ENCODE assay signal across 19 cellular contexts in genomic region chr1:40799351-40799867, GRCh38. TPM values are rescaled to one million over a fixed set of nuclear protein-coding genes. Genes with fewer than 3 reads are reported as not detected.
A peak's percentile ranks its signal among the peaks of the same experiment; 100 is the strongest.
DNase-seq lines count a peak whose midpoint lies in the region; ATAC-seq and TF ChIP-seq lines count a peak whose summit lies in the region.
"Had no signal": no experiment of that assay in that cellular context is flagged by ENCODE, and none has a peak within 500 bp of the region (broad histone marks: within the 10 kb centered on the region; RNA-seq: fewer than 3 reads in every experiment).

No MANE protein-coding gene starts in this region.

- H4K5ac ChIP-seq in IMR-90 (ENCODE audit: low read depth, low read length) = no peak overlapping the region

- dilution Hi-C loops in IMR-90 (cut with HindIII; ENCODE audit: low sequenced_read_pairs, unreplicated experiment) = no loop called here

- H3K4me3 ChIP-seq in IMR-90 (ENCODE audit: insufficient read depth, low read depth, low read length) = no peak overlapping the region
- no peak overlapping the region for H3K4me3 ChIP-seq in body of pancreas
- H3K4me3 ChIP-seq: cardiac muscle cell, thoracic aorta had no signal

- H2AK9ac ChIP-seq in IMR-90 (replicated peaks; ENCODE audit: low read depth, low read length, poor library complexity) = no peak overlapping the region

- H2AK5ac ChIP-seq in IMR-90 (ENCODE audit: low read depth, low read length) = no peak overlapping the region

- POLR2A ChIA-PET in IMR-90 (lab: Charles Lee; ENCODE audit: unreplicated experiment) = no interaction called here

- intact Hi-C loops in IMR-90 (cut with micrococcal nuclease) (no loop called here), body of pancreas (cut with DNase I) (no loop called here)

- TF ChIP-seq POLR2A in IMR-90 (IDR thresholded peaks at IDR 0.05; ENCODE audit: low read depth, low read length) = no peak
- no peak for TF ChIP-seq POLR2A in body of pancreas (IDR thresholded peaks at IDR 0.05)

- H3K36me3 ChIP-seq in IMR-90 (ENCODE audit: control insufficient read depth, insufficient read depth, low read length) (no peaks in the 10 kb centered on the region), body of pancreas (replicated peaks in 1 of 2; ENCODE audit: insufficient read depth in 1 of 2, low read depth in 2 of 2) (no peaks in the 10 kb centered on the region)
- H3K36me3 ChIP-seq: cardiac muscle cell, neutrophil, thoracic aorta had no signal

- no peak for TF ChIP-seq RAD21 in IMR-90 (IDR thresholded peaks at IDR 0.05; ENCODE audit: low read length)

- 27% methylated on average over 5 of the region's 9 CpGs; no CpG with 5 or more reads in 1 of the 2 experiments for WGBS in IMR-90 (ENCODE audit: extremely low coverage in 2 of 2, insufficient read length in 1 of 2), 2 experiments
- 25 to 41% methylated on average over 2 to 9 of the region's 9 CpGs for WGBS in body of pancreas, 2 donors

- no peak overlapping the region for H3K9ac ChIP-seq in IMR-90 (ENCODE audit: low read depth, low read length)

- no peak for ATAC-seq in IMR-90 (ENCODE audit: low read depth)
- ATAC-seq in body of pancreas = peak; percentile 51
- no peak for ATAC-seq in GM18520 (IDR thresholded peaks at IDR 0.05; ENCODE audit: unreplicated experiment)
- ATAC-seq: activated CD8-positive, alpha-beta T cell treated with anti-CD3 and anti-CD28 coated beads for 36 hours had no signal

- no peak overlapping the region for H2BK120ac ChIP-seq in IMR-90 (ENCODE audit: low read depth, low read length)

- H3K9me3 ChIP-seq in IMR-90 (ENCODE audit: control insufficient read depth, insufficient read depth, low read length) = no peaks in the 10 kb centered on the region
- no peaks in the 10 kb centered on the region for H3K9me3 ChIP-seq in body of pancreas
- H3K9me3 ChIP-seq: neutrophil, thoracic aorta had no signal

- no peak overlapping the region for H3K4me2 ChIP-seq in IMR-90 (ENCODE audit: low read depth, low read length)

- H4K91ac ChIP-seq in IMR-90 (ENCODE audit: insufficient read depth, low read depth, low read length) = no peak overlapping the region

- no peak overlapping the region for H3K56ac ChIP-seq in IMR-90 (ENCODE audit: extremely low read depth, insufficient read depth, low read length)

- peaks cover 23% of the 10 kb centered on the region for H3K27me3 ChIP-seq in IMR-90 (ENCODE audit: control insufficient read depth, insufficient read depth, low read length)
- H3K27me3 ChIP-seq in body of pancreas = no peaks in the 10 kb centered on the region
- H3K27me3 ChIP-seq in layer of hippocampus (ENCODE audit: control insufficient read depth, insufficient read depth, low read length) = no peaks in the 10 kb centered on the region
- H3K27me3 ChIP-seq: cardiac muscle cell had no signal

- H2BK5ac ChIP-seq in IMR-90 (ENCODE audit: low read depth, low read length, poor library complexity, severe bottlenecking) = no peak overlapping the region

- in situ Hi-C loops in IMR-90 (cut with MboI; ENCODE audit: low sequenced_read_pairs) = no loop called here

- H3K79me1 ChIP-seq in IMR-90 (ENCODE audit: low read depth in 1 of 2, low read length in 2 of 2) = no peaks in the 10 kb centered on the region

- no peaks in the 10 kb centered on the region for H4K20me1 ChIP-seq in IMR-90 (ENCODE audit: insufficient read depth, low read length)

- peaks cover 8% of the 10 kb centered on the region for H3K4me1 ChIP-seq in IMR-90 (ENCODE audit: control insufficient read depth, insufficient read depth, low read length)
- H3K4me1 ChIP-seq in body of pancreas = peaks cover 48% of the 10 kb centered on the region

- H2AFZ ChIP-seq in IMR-90 (replicated peaks; ENCODE audit: low read length, poor library complexity) = peak overlapping the region; percentile 33

- H3K9me1 ChIP-seq in IMR-90 (ENCODE audit: insufficient read depth, low read length) = no peaks in the 10 kb centered on the region

- H3K27ac ChIP-seq in IMR-90 (ENCODE audit: insufficient read depth, low read length) (no peak overlapping the region), body of pancreas (peak overlapping the region in 3 of 4 donors; percentile 56 to 78 (median 61)), layer of hippocampus (ENCODE audit: low read depth, low read length) (peak overlapping the region; percentile 59)
- H3K27ac ChIP-seq: cardiac muscle cell, neutrophil, RWPE1, thoracic aorta had no signal

- no peak overlapping the region for H2BK20ac ChIP-seq in IMR-90 (ENCODE audit: low read depth, low read length)

- no peak overlapping the region for H2BK15ac ChIP-seq in IMR-90 (ENCODE audit: low read depth, low read length)

- peak; percentile 32 for DNase-seq in IMR-90
- DNase-seq in body of pancreas = peak; percentile 58 to 78 (median 75)
- peak; percentile 23 for DNase-seq in renal cortical epithelial cell (ENCODE audit: low read depth)
- DNase-seq in NCI-H1417 treated with DMSO at 0.1 percent for 48 hours (lab: John Stamatoyannopoulos, UW) = no peak
- no peak for DNase-seq in cerebellar nuclear complex (lab: John Stamatoyannopoulos, UW)
- no peak for DNase-seq in epidermal melanocyte (ENCODE audit: insufficient read length, low spot score)
- DNase-seq: activated CD8-positive, alpha-beta T cell treated with anti-CD3 and anti-CD28 coated beads for 36 hours; activated effector memory CD4-positive, alpha-beta T cell treated with Interleukin-2 at 50 U/mL for 16 hours; HFFc6; hippocampal formation; MM.1S; NCI-H82; stimulated activated CD4-positive, alpha-beta T cell treated with anti-CD3 and anti-CD28 coated beads, Interleukin-15, amount 100 ng/mL, for 24 hours had no signal

- no TSS peak for BruUV-seq in IMR-90 (replicated peaks; lab: Mats Ljungman, UMichigan)

- CTCF ChIA-PET in IMR-90 (lab: Yijun Ruan, JAX) = no interaction called here

- H3K18ac ChIP-seq in IMR-90 (ENCODE audit: low read depth, low read length) = no peak overlapping the region

- no peak overlapping the region for H3K4ac ChIP-seq in IMR-90 (ENCODE audit: low read depth, low read length)

- TF ChIP-seq CTCF in IMR-90 (conservative IDR thresholded peaks at IDR 0.05; ENCODE audit: low read depth, low read length) = no peak
- TF ChIP-seq CTCF in body of pancreas (IDR thresholded peaks at IDR 0.05) = no peak

- H3K23ac ChIP-seq in IMR-90 (ENCODE audit: low read depth, low read length) = no peak overlapping the region

- no peak overlapping the region for H4K8ac ChIP-seq in IMR-90 (ENCODE audit: low read depth in 2 of 2, low read length in 2 of 2)

- H3K14ac ChIP-seq in IMR-90 (replicated peaks; ENCODE audit: low read depth, low read length) = no peak overlapping the region

TF ChIP-seq in IMR-90, 13 proteins besides CTCF, POLR2A, EP300 and RAD21:
- no peak for TF ChIP-seq CHD1 (IDR thresholded peaks at IDR 0.05; ENCODE audit: low read depth, low read length)
- no peak for TF ChIP-seq FOS (IDR thresholded peaks at IDR 0.05; ENCODE audit: low read depth, low read length)
- no peak for TF ChIP-seq MXI1 (IDR thresholded peaks at IDR 0.05; ENCODE audit: borderline replicate concordance, low read depth, low read length)
- no peak for TF ChIP-seq CEBPB (IDR thresholded peaks at IDR 0.05; ENCODE audit: low read depth, low read length)
- TF ChIP-seq BHLHE40 (IDR thresholded peaks at IDR 0.05; ENCODE audit: low read depth, low read length) = no peak
- no peak for TF ChIP-seq ELK1 (IDR thresholded peaks at IDR 0.05; ENCODE audit: borderline replicate concordance, low read depth, low read length)
- no peak for TF ChIP-seq MAZ (IDR thresholded peaks at IDR 0.05; ENCODE audit: borderline replicate concordance, low read depth, low read length)
- no peak for TF ChIP-seq USF2 (IDR thresholded peaks at IDR 0.05; ENCODE audit: low read depth, low read length)
- TF ChIP-seq RFX5 (IDR thresholded peaks at IDR 0.05; ENCODE audit: low read depth, low read length) = no peak
- TF ChIP-seq RCOR1 (IDR thresholded peaks at IDR 0.05; ENCODE audit: insufficient replicate concordance, low read length) = no peak
- no peak for TF ChIP-seq NFE2L2 (IDR thresholded peaks at IDR 0.05; ENCODE audit: low read depth, low read length)
TF ChIP-seq in IMR-90: peak in this region for 0.

RNA-seq across cellular contexts. Expression of gene KCNQ4, which starts 15.8 kb away (rescaled TPM):
- total RNA-seq in IMR-90 (2012; rRNA removed) (not detected in 2 replicates), body of pancreas (1 to 10 TPM; 1.8 to 4.0 TPM), renal cortical epithelial cell (0.20 and 0.87 TPM in 2 replicates)
- 0.07 and 0.09 TPM in 2 replicates for polyA plus RNA-seq in IMR-90 (2012; rRNA removed)
- 0.01 and 0.04 TPM in 2 replicates for polyA plus RNA-seq in IMR-90 (2012; cell fraction: cytosol; rRNA removed)
- 0.33 and 0.48 TPM in 2 replicates for polyA plus RNA-seq in IMR-90 (2012; cell fraction: nucleus; rRNA removed; ENCODE audit: low replicate concordance)

Comparison
In these comparisons a context has a peak if more than half of its experiments do, and no peak if none do; other contexts are left out.
1. DNase-seq: peak in IMR-90 (single experiment), body of pancreas (4 of 4) and renal cortical epithelial cell (single experiment); none in NCI-H1417 treated with DMSO at 0.1 percent for 48 hours (single experiment), cerebellar nuclear complex (0 of 2) and epidermal melanocyte (single experiment).